ENCODE assay signal across 11 cellular contexts in genomic region chr2:176079285-176079830, GRCh38. TPM values are rescaled to one million over a fixed set of nuclear protein-coding genes. Genes with fewer than 3 reads are reported as not detected.
DNase-seq lines count a peak whose midpoint lies in the region; ATAC-seq, FAIRE-seq and TF ChIP-seq lines count a peak whose summit lies in the region.
"Had no signal": no experiment of that assay in that cellular context is flagged by ENCODE, and none has a peak within 500 bp of the region (broad histone marks: within the 10 kb centered on the region; RNA-seq: fewer than 3 reads in every experiment).

No MANE protein-coding gene starts in this region.

- H3K4me2 ChIP-seq in K562 (ENCODE audit: insufficient read depth, low read length), result peak overlapping the region; percentile 84

- H3K9ac ChIP-seq in HUES64 (ENCODE audit: low read depth, low read length) (no peak overlapping the region), K562 (ENCODE audit: insufficient read depth in 1 of 2, low read depth in 2 of 2, low read length in 2 of 2) (peak overlapping the region in 1 of 2 experiments; percentile 89; a peak in 3 of 4 replicates)

- peak overlapping the region; percentile 79 for H2AFZ ChIP-seq in K562 (ENCODE audit: low read depth, low read length)

- no TSS peak for BruUV-seq in K562 (replicated peaks; lab: Mats Ljungman, UMichigan)

- under 1% methylated on average over 30 of the region's 30 CpGs for WGBS in HUES64
- 3% methylated on average over 24 of the region's 30 CpGs for WGBS in K562 (ENCODE audit: insufficient coverage, low coverage, missing lambda C conversion rate)

- TF ChIP-seq EP300 in K562 (IDR thresholded peaks at IDR 0.05; ENCODE audit: low read length), result no peak

- DNase-seq in NCI-H1694 treated with DMSO at 0.1 percent for 48 hours (lab: John Stamatoyannopoulos, UW) (peak; percentile 55), NCI-H1694 (lab: John Stamatoyannopoulos, UW) (no peak), K562 (ENCODE audit: extremely low read depth in 1 of 4, low spot score in 3 of 4) (peak in 2 of 4 experiments; percentile 27 to 56), cerebellum (ENCODE audit: low spot score) (no peak)
- no peak for DNase-seq in effector CD8-positive, alpha-beta T cell (lab: John Stamatoyannopoulos, UW)
- DNase-seq: transverse colon had no signal

- H3K9me3 ChIP-seq in HUES64 (ENCODE audit: insufficient read depth, low read depth, low read length), result no peaks in the 10 kb centered on the region
- peaks cover 10% of the 10 kb centered on the region for H3K9me3 ChIP-seq in K562 (replicated peaks; ENCODE audit: control insufficient read depth, insufficient read depth, low read depth, low read length)
- peaks cover 9% of the 10 kb centered on the region for H3K9me3 ChIP-seq in neutrophil
- H3K9me3 ChIP-seq: transverse colon had no signal

- H3K4me1 ChIP-seq in HUES64 (ENCODE audit: insufficient read depth, low read length), result peaks cover 4% of the 10 kb centered on the region; the same call in 1 of the 2 replicates
- peaks cover 3 to 29% of the 10 kb centered on the region in 2 experiments; a peak in 3 of 5 replicates for H3K4me1 ChIP-seq in K562 (replicated peaks in 1 of 2; ENCODE audit: control insufficient read depth in 2 of 2, insufficient read depth in 2 of 2, low read length in 2 of 2)
- H3K4me1 ChIP-seq in neutrophil (ENCODE audit: control insufficient read depth in 1 of 2, insufficient read depth in 1 of 2, low read depth in 1 of 2, low read length in 1 of 2), result peaks cover 52 to 55% of the 10 kb centered on the region in 2 experiments

- in situ Hi-C loops in K562 (cut with MboI), result loop anchor here (10.0 to 25.0 kb wide), 2 partner anchors 395 to 1042 kb away; no protein-coding TSS in a partner anchor

- TF ChIP-seq RAD21 in K562 (CRISPR knock-in tag; conservative IDR thresholded peaks at IDR 0.05 in 1 of 2, IDR thresholded peaks at IDR 0.05 in 1 of 2), result no peak

- no peak for TF ChIP-seq POLR2A in K562 (conservative IDR thresholded peaks at IDR 0.05)

- no peaks in the 10 kb centered on the region for H3K79me2 ChIP-seq in K562 (ENCODE audit: control insufficient read depth, insufficient read depth, low read length)

- CTCF ChIA-PET in K562 (lab: Yijun Ruan, JAX; ENCODE audit: low intra/inter-chr PET ratio), result interaction anchor here (0.6 to 3.8 kb wide), 8 partner anchors 11 to 1825 kb away, joined by 3 to 36 read pairs (median 4); no protein-coding TSS in a partner anchor

- FAIRE-seq in K562 (lab: Jason Lieb, UNC), result no peak
- FAIRE-seq: frontal cortex had no signal

- H3K4me3 ChIP-seq in HUES64 (ENCODE audit: low read length) (peak overlapping the region; percentile 46), K562 (peak overlapping the region; percentile 52), neutrophil (ENCODE audit: low read depth in 1 of 2, low read length in 1 of 2) (peak overlapping the region; percentile 50 to 58)

- H3K36me3 ChIP-seq in HUES64 (ENCODE audit: insufficient read depth, low read length), result no peaks in the 10 kb centered on the region
- H3K36me3 ChIP-seq in K562 (ENCODE audit: control insufficient read depth, insufficient read depth, low read length), result no peaks in the 10 kb centered on the region
- no peaks in the 10 kb centered on the region for H3K36me3 ChIP-seq in neutrophil
- H3K36me3 ChIP-seq: Peyer's patch, transverse colon had no signal

- H3K27me3 ChIP-seq in HUES64 (ENCODE audit: insufficient read depth, low read length) (peaks cover 99% of the 10 kb centered on the region), K562 (ENCODE audit: control insufficient read depth in 2 of 2, insufficient read depth in 2 of 2, low read length in 2 of 2) (peaks cover 45 to 68% of the 10 kb centered on the region in 2 experiments), neutrophil (peaks cover 100% of the 10 kb centered on the region)

- TF ChIP-seq CTCF in K562 (IDR thresholded peaks at IDR 0.05 in 2 of 3, conservative IDR thresholded peaks at IDR 0.05 in 1 of 3; ENCODE audit: insufficient read depth in 2 of 3, low read depth in 1 of 3, low read length in 3 of 3), result no peak
- no peak for TF ChIP-seq CTCF in neutrophil (IDR thresholded peaks at IDR 0.05)

- H3K9me1 ChIP-seq in K562 (ENCODE audit: control insufficient read depth, insufficient read depth, low read length), result no peaks in the 10 kb centered on the region

- H3K27ac ChIP-seq in HUES64 (ENCODE audit: low read depth, low read length) (no peak overlapping the region), K562 (ENCODE audit: extremely low read depth, low read depth, low read length) (no peak overlapping the region), neutrophil (no peak overlapping the region)
- H3K27ac ChIP-seq: Peyer's patch, transverse colon had no signal

- H4K20me1 ChIP-seq in K562 (replicated peaks; ENCODE audit: control insufficient read depth, insufficient read depth, low read length), result no peaks in the 10 kb centered on the region

- POLR2A ChIA-PET in K562 (lab: Yijun Ruan, JAX), result interaction anchor here (0.6 to 1.0 kb wide), 4 partner anchors 77 to 911 kb away, joined by 3 to 4 read pairs (median 3); partner anchors contain the start of gene LNPK

- ATAC-seq in K562 (peak; percentile 73), GM18858 (IDR thresholded peaks at IDR 0.05; ENCODE audit: unreplicated experiment) (no peak)

- intact Hi-C loops in K562 (cut with micrococcal nuclease), result loop anchor here (1.0 to 10.0 kb wide), 3 partner anchors 115 to 389 kb away; no protein-coding TSS in a partner anchor

RNA-seq across cellular contexts. Expression of gene EVX2, which starts 4.4 kb away (rescaled TPM):
- polyA plus RNA-seq in HUES64 (2013, experiment 1 of 2), result not detected
- polyA plus RNA-seq in HUES64 (2013, experiment 2 of 2), result not detected
- 0.09 TPM in 1 of 2 replicates, not detected in the other for total RNA-seq in K562 (2011; cell fraction: chromatin; rRNA removed; ENCODE audit: low replicate concordance)
- not detected in 2 replicates for total RNA-seq in K562 (2011; cell fraction: nucleolus; rRNA removed)
- 0.07 TPM in 1 of 2 replicates, not detected in the other for total RNA-seq in K562 (2011; cell fraction: nucleoplasm; rRNA removed)
- total RNA-seq in K562 (2014; rRNA removed), result 0.04 TPM in 1 of 2 replicates, not detected in the other
- not detected in 2 replicates for total RNA-seq in K562 (2014; rRNA removed; fragmentation: Illumina TruSeq; extraction: Trizol)
- not detected in 2 replicates for total RNA-seq in K562 (2015; rRNA removed; fragmentation: Illumina TruSeq; extraction: Trizol)
- total RNA-seq in K562 (2021), result not detected in 2 replicates
- not detected in 2 replicates for polyA plus RNA-seq in K562 (2011; rRNA removed)
- not detected in 2 replicates for polyA plus RNA-seq in K562 (2011; cell fraction: cytosol; rRNA removed)
- not detected in 2 replicates for polyA plus RNA-seq in K562 (2011; cell fraction: nucleus; rRNA removed)
- polyA plus RNA-seq in K562 (2012), result 0.01 TPM in 1 of 2 replicates, not detected in the other
- not detected in 2 replicates for polyA plus RNA-seq in K562 (2014; fragmentation: Illumina TruSeq; extraction: Trizol)
- polyA plus RNA-seq in K562 (2014; fragmentation: Nextera tagmentation; extraction: Ambion mirVana), result not detected
- polyA plus RNA-seq in K562 (2014; rRNA removed), result not detected in 2 replicates
- polyA minus RNA-seq in K562 (2011; rRNA and poly(A)+ RNA removed), result not detected in 2 replicates
- polyA minus RNA-seq in K562 (2011; cell fraction: cytosol; rRNA and poly(A)+ RNA removed), result not detected in 2 replicates
- polyA minus RNA-seq in K562 (2011; cell fraction: nucleus; rRNA and poly(A)+ RNA removed), result not detected in 2 replicates
- total RNA-seq in cerebellum, result 0.73 TPM
- total RNA-seq: frontal cortex, Peyer's patch, transverse colon had no signal

RNA-seq across cellular contexts. Expression of gene HOXD13, which starts 13.2 kb away (rescaled TPM):
- 0.15 TPM for polyA plus RNA-seq in HUES64 (2013, experiment 1 of 2)
- polyA plus RNA-seq in HUES64 (2013, experiment 2 of 2), result 0.13 TPM
- not detected in 2 replicates for total RNA-seq in K562 (2011; cell fraction: chromatin; rRNA removed; ENCODE audit: low replicate concordance)
- not detected in 2 replicates for total RNA-seq in K562 (2011; cell fraction: nucleolus; rRNA removed)
- not detected in 2 replicates for total RNA-seq in K562 (2011; cell fraction: nucleoplasm; rRNA removed)
- total RNA-seq in K562 (2014; rRNA removed) (not detected in 2 replicates), K562 (2014; rRNA removed; fragmentation: Illumina TruSeq; extraction: Trizol) (not detected in 2 replicates), K562 (2015; rRNA removed; fragmentation: Illumina TruSeq; extraction: Trizol) (not detected in 2 replicates), K562 (2021) (not detected in 2 replicates), cerebellum (not detected)
- polyA plus RNA-seq in K562 (2011; rRNA removed) (0.03 TPM in 1 of 2 replicates, not detected in the other), K562 (2014; fragmentation: Illumina TruSeq; extraction: Trizol) (0.04 TPM in 1 of 2 replicates, not detected in the other), K562 (2014; fragmentation: Nextera tagmentation; extraction: Ambion mirVana) (not detected), K562 (2014; rRNA removed) (not detected in 2 replicates)
- polyA plus RNA-seq in K562 (2011; cell fraction: cytosol; rRNA removed), result 0.07 TPM in 1 of 2 replicates, not detected in the other
- polyA plus RNA-seq in K562 (2011; cell fraction: nucleus; rRNA removed), result not detected in 2 replicates
- polyA plus RNA-seq in K562 (2012), result 0.04 TPM in 1 of 2 replicates, not detected in the other
- not detected in 2 replicates for polyA minus RNA-seq in K562 (2011; rRNA and poly(A)+ RNA removed)
- not detected in 2 replicates for polyA minus RNA-seq in K562 (2011; cell fraction: cytosol; rRNA and poly(A)+ RNA removed)
- polyA minus RNA-seq in K562 (2011; cell fraction: nucleus; rRNA and poly(A)+ RNA removed), result not detected in 2 replicates
- total RNA-seq: frontal cortex, Peyer's patch had no signal

RNA-seq across cellular contexts. Expression of gene HOXD12, which starts 20.2 kb away (rescaled TPM):
- not detected for polyA plus RNA-seq in HUES64 (2013, experiment 1 of 2)
- polyA plus RNA-seq in HUES64 (2013, experiment 2 of 2), result not detected
- total RNA-seq in K562 (2011; cell fraction: chromatin; rRNA removed; ENCODE audit: low replicate concordance), result not detected in 2 replicates
- not detected in 2 replicates for total RNA-seq in K562 (2011; cell fraction: nucleolus; rRNA removed)
- not detected in 2 replicates for total RNA-seq in K562 (2011; cell fraction: nucleoplasm; rRNA removed)
- total RNA-seq in K562 (2014; rRNA removed), result not detected in 2 replicates
- total RNA-seq in K562 (2014; rRNA removed; fragmentation: Illumina TruSeq; extraction: Trizol), result not detected in 2 replicates
- total RNA-seq in K562 (2015; rRNA removed; fragmentation: Illumina TruSeq; extraction: Trizol), result not detected in 2 replicates
- total RNA-seq in K562 (2021), result not detected in 2 replicates
- polyA plus RNA-seq in K562 (2011; rRNA removed), result not detected in 2 replicates
- not detected in 2 replicates for polyA plus RNA-seq in K562 (2011; cell fraction: cytosol; rRNA removed)
- not detected in 2 replicates for polyA plus RNA-seq in K562 (2011; cell fraction: nucleus; rRNA removed)
- polyA plus RNA-seq in K562 (2012), result not detected in 2 replicates
- polyA plus RNA-seq in K562 (2014; fragmentation: Illumina TruSeq; extraction: Trizol), result not detected in 2 replicates
- polyA plus RNA-seq in K562 (2014; fragmentation: Nextera tagmentation; extraction: Ambion mirVana), result not detected
- polyA plus RNA-seq in K562 (2014; rRNA removed), result not detected in 2 replicates
- not detected in 2 replicates for polyA minus RNA-seq in K562 (2011; rRNA and poly(A)+ RNA removed)
- polyA minus RNA-seq in K562 (2011; cell fraction: cytosol; rRNA and poly(A)+ RNA removed), result not detected in 2 replicates
- polyA minus RNA-seq in K562 (2011; cell fraction: nucleus; rRNA and poly(A)+ RNA removed), result not detected in 2 replicates
- not detected for total RNA-seq in cerebellum
- total RNA-seq: frontal cortex, Peyer's patch, transverse colon had no signal

RNA-seq across cellular contexts. Expression of gene HOXD11, which starts 27.7 kb away (rescaled TPM):
- not detected for polyA plus RNA-seq in HUES64 (2013, experiment 1 of 2)
- polyA plus RNA-seq in HUES64 (2013, experiment 2 of 2), result 0.38 TPM
- total RNA-seq in K562 (2011; cell fraction: chromatin; rRNA removed; ENCODE audit: low replicate concordance), result not detected in 2 replicates
- not detected in 2 replicates for total RNA-seq in K562 (2011; cell fraction: nucleolus; rRNA removed)
- total RNA-seq in K562 (2011; cell fraction: nucleoplasm; rRNA removed), result not detected in 2 replicates
- total RNA-seq in K562 (2014; rRNA removed) (not detected in 2 replicates), K562 (2014; rRNA removed; fragmentation: Illumina TruSeq; extraction: Trizol) (not detected in 2 replicates), K562 (2015; rRNA removed; fragmentation: Illumina TruSeq; extraction: Trizol) (not detected in 2 replicates), K562 (2021) (not detected in 2 replicates), cerebellum (not detected)
- polyA plus RNA-seq in K562 (2011; rRNA removed) (not detected in 2 replicates), K562 (2014; fragmentation: Illumina TruSeq; extraction: Trizol) (not detected in 2 replicates), K562 (2014; fragmentation: Nextera tagmentation; extraction: Ambion mirVana) (not detected), K562 (2014; rRNA removed) (not detected in 2 replicates)
- polyA plus RNA-seq in K562 (2011; cell fraction: cytosol; rRNA removed), result not detected in 2 replicates
- polyA plus RNA-seq in K562 (2011; cell fraction: nucleus; rRNA removed), result not detected in 2 replicates
- not detected in 2 replicates for polyA plus RNA-seq in K562 (2012)
- not detected in 2 replicates for polyA minus RNA-seq in K562 (2011; rRNA and poly(A)+ RNA removed)
- not detected in 2 replicates for polyA minus RNA-seq in K562 (2011; cell fraction: cytosol; rRNA and poly(A)+ RNA removed)
- polyA minus RNA-seq in K562 (2011; cell fraction: nucleus; rRNA and poly(A)+ RNA removed), result not detected in 2 replicates
- total RNA-seq: frontal cortex, Peyer's patch had no signal

RNA-seq across cellular contexts. Expression of gene HOXD10, which starts 37.2 kb away (rescaled TPM):
- 0.15 TPM for polyA plus RNA-seq in HUES64 (2013, experiment 1 of 2)
- 0.19 TPM for polyA plus RNA-seq in HUES64 (2013, experiment 2 of 2)
- total RNA-seq in K562 (2011; cell fraction: chromatin; rRNA removed; ENCODE audit: low replicate concordance), result not detected in 2 replicates
- not detected in 2 replicates for total RNA-seq in K562 (2011; cell fraction: nucleolus; rRNA removed)
- total RNA-seq in K562 (2011; cell fraction: nucleoplasm; rRNA removed), result not detected in 2 replicates
- total RNA-seq in K562 (2014; rRNA removed) (not detected in 2 replicates), K562 (2014; rRNA removed; fragmentation: Illumina TruSeq; extraction: Trizol) (not detected in 2 replicates), K562 (2015; rRNA removed; fragmentation: Illumina TruSeq; extraction: Trizol) (not detected in 2 replicates), K562 (2021) (not detected in 2 replicates), cerebellum (not detected)
- polyA plus RNA-seq in K562 (2011; rRNA removed) (not detected in 2 replicates), K562 (2014; fragmentation: Illumina TruSeq; extraction: Trizol) (not detected in 2 replicates), K562 (2014; fragmentation: Nextera tagmentation; extraction: Ambion mirVana) (not detected), K562 (2014; rRNA removed) (not detected in 2 replicates)
- polyA plus RNA-seq in K562 (2011; cell fraction: cytosol; rRNA removed), result not detected in 2 replicates
- polyA plus RNA-seq in K562 (2011; cell fraction: nucleus; rRNA removed), result not detected in 2 replicates
- not detected in 2 replicates for polyA plus RNA-seq in K562 (2012)
- not detected in 2 replicates for polyA minus RNA-seq in K562 (2011; rRNA and poly(A)+ RNA removed)
- not detected in 2 replicates for polyA minus RNA-seq in K562 (2011; cell fraction: cytosol; rRNA and poly(A)+ RNA removed)
- polyA minus RNA-seq in K562 (2011; cell fraction: nucleus; rRNA and poly(A)+ RNA removed), result not detected in 2 replicates
- total RNA-seq: frontal cortex, Peyer's patch had no signal
